8 cellular contexts compared by ENCODE assay signal in the genomic region with DNA sequence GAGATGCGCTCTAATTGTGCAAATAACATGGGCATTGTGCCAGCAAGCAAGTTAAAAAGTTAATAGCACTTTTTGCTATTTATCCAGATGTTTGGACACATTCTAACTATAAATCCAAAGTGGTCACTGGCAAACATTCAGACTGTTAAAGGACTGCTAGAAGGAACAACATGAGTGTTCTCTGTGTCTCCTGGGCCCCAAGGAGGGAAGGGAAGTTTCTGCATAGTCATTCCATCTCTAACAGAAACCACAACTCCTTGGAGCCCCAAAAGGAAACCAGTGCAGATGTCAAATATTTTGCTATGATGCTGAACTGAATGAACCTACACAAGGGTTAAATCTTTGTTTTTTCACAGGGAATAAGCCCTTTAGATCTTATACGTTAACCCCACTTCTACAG.
A peak's percentile ranks its signal among the peaks of the same experiment; 100 is the strongest.
DNase-seq lines count a peak whose midpoint lies in the region; ATAC-seq, FAIRE-seq and TF ChIP-seq lines count a peak whose summit lies in the region.

No MANE protein-coding gene starts in this region.

- BruUV-seq in K562 (replicated peaks; lab: Mats Ljungman, UMichigan), result no TSS peak

- H2AFZ ChIP-seq in K562 (ENCODE audit: low read depth, low read length), result no peak overlapping the region

- peak overlapping the region in 4 of 7 donors; percentile 24 to 79 (median 74) for H3K27ac Mint-ChIP-seq in CD14-positive monocyte
- no peak overlapping the region for H3K27ac Mint-ChIP-seq in activated CD8-positive, alpha-beta T cell treated with anti-CD3 and anti-CD28 coated beads, Interleukin-2, amount 10 ng/mL, durations not matched to agents 7 days and 5 days

- H3K9ac ChIP-seq in K562 (ENCODE audit: insufficient read depth in 1 of 2, low read depth in 2 of 2, low read length in 2 of 2), result no peak overlapping the region

- intact Hi-C loops in CD14-positive monocyte (cut with micrococcal nuclease) (no loop called here), K562 (cut with micrococcal nuclease) (no loop called here)

- no peaks in the 10 kb centered on the region for H3K9me3 ChIP-seq in K562 (replicated peaks; ENCODE audit: control insufficient read depth, insufficient read depth, low read depth, low read length)

- CTCF ChIA-PET in K562 (lab: Yijun Ruan, JAX; ENCODE audit: low intra/inter-chr PET ratio), result no interaction called here
- CTCF ChIA-PET in activated CD8-positive, alpha-beta T cell treated with anti-CD3 and anti-CD28 coated beads, Interleukin-2, amount 10 ng/mL, durations not matched to agents 7 days and 5 days (lab: Charles Lee), result no interaction called here

- peak overlapping the region in 1 of 2 donors; percentile 4 for H3K4me3 Mint-ChIP-seq in CD14-positive monocyte
- H3K4me3 Mint-ChIP-seq in activated CD8-positive, alpha-beta T cell treated with anti-CD3 and anti-CD28 coated beads, Interleukin-2, amount 10 ng/mL, durations not matched to agents 7 days and 5 days, result no peak overlapping the region

- 31% methylated on average over 2 of the region's 2 CpGs for WGBS in K562 (ENCODE audit: insufficient coverage, low coverage, missing lambda C conversion rate)

- peaks cover 0 to 5% (median 2%) of the 10 kb centered on the region in 7 donors for H3K9me3 Mint-ChIP-seq in CD14-positive monocyte
- H3K9me3 Mint-ChIP-seq in activated CD8-positive, alpha-beta T cell treated with anti-CD3 and anti-CD28 coated beads, Interleukin-2, amount 10 ng/mL, durations not matched to agents 7 days and 5 days (ENCODE audit: insufficient read depth), result no peaks in the 10 kb centered on the region

- TF ChIP-seq POLR2A in K562 (conservative IDR thresholded peaks at IDR 0.05), result no peak

- peaks cover 47% of the 10 kb centered on the region for H3K4me1 Mint-ChIP-seq in CD14-positive monocyte
- peaks cover 20% of the 10 kb centered on the region for H3K4me1 Mint-ChIP-seq in activated CD8-positive, alpha-beta T cell treated with anti-CD3 and anti-CD28 coated beads, Interleukin-2, amount 10 ng/mL, durations not matched to agents 7 days and 5 days (ENCODE audit: low read depth)

- peaks cover 0 to 1% (median 0%) of the 10 kb centered on the region in 3 donors for H3K27me3 Mint-ChIP-seq in CD14-positive monocyte (ENCODE audit: low read depth in 3 of 3)
- no peaks in the 10 kb centered on the region for H3K27me3 Mint-ChIP-seq in activated CD8-positive, alpha-beta T cell treated with anti-CD3 and anti-CD28 coated beads, Interleukin-2, amount 10 ng/mL, durations not matched to agents 7 days and 5 days (ENCODE audit: low read depth)

- POLR2A ChIA-PET in K562 (lab: Yijun Ruan, JAX), result no interaction called here
- POLR2A ChIA-PET in activated CD8-positive, alpha-beta T cell treated with anti-CD3 and anti-CD28 coated beads, Interleukin-2, amount 10 ng/mL, durations not matched to agents 7 days and 5 days (lab: Charles Lee), result no interaction called here

- TF ChIP-seq RAD21 in K562 (CRISPR knock-in tag; conservative IDR thresholded peaks at IDR 0.05 in 1 of 2, IDR thresholded peaks at IDR 0.05 in 1 of 2), result 0 out of 4 replicates have a peak, but pooled peaks of 1 of the 2 experiments have one; percentile 8

- no peaks in the 10 kb centered on the region for H3K27me3 ChIP-seq in K562 (ENCODE audit: control insufficient read depth in 2 of 2, insufficient read depth in 2 of 2, low read length in 2 of 2)

- TF ChIP-seq CTCF in CD14-positive monocyte (IDR thresholded peaks at IDR 0.05), result no peak
- no peak for TF ChIP-seq CTCF in K562 (IDR thresholded peaks at IDR 0.05 in 2 of 3, conservative IDR thresholded peaks at IDR 0.05 in 1 of 3; ENCODE audit: insufficient read depth in 2 of 3, low read depth in 1 of 3, low read length in 3 of 3)

- no peaks in the 10 kb centered on the region for H4K20me1 ChIP-seq in K562 (replicated peaks; ENCODE audit: control insufficient read depth, insufficient read depth, low read length)

- H3K79me2 ChIP-seq in K562 (ENCODE audit: control insufficient read depth, insufficient read depth, low read length), result no peaks in the 10 kb centered on the region

- H3K4me3 ChIP-seq in K562, result no peak overlapping the region

- H3K9me1 ChIP-seq in K562 (ENCODE audit: control insufficient read depth, insufficient read depth, low read length), result no peaks in the 10 kb centered on the region

- FAIRE-seq in K562 (lab: Jason Lieb, UNC), result no peak

- H3K36me3 ChIP-seq in K562 (ENCODE audit: control insufficient read depth, insufficient read depth, low read length), result no peaks in the 10 kb centered on the region

- no peaks in the 10 kb centered on the region for H3K36me3 Mint-ChIP-seq in CD14-positive monocyte
- peaks cover 4% of the 10 kb centered on the region for H3K36me3 Mint-ChIP-seq in activated CD8-positive, alpha-beta T cell treated with anti-CD3 and anti-CD28 coated beads, Interleukin-2, amount 10 ng/mL, durations not matched to agents 7 days and 5 days (ENCODE audit: low read depth)

- H3K27ac ChIP-seq in K562 (ENCODE audit: extremely low read depth, low read depth, low read length), result no peak overlapping the region

- ATAC-seq in GM19467 (IDR thresholded peaks at IDR 0.05; ENCODE audit: unreplicated experiment), result peak; percentile 44
- ATAC-seq in HG03196 (IDR thresholded peaks at IDR 0.05; ENCODE audit: unreplicated experiment), result peak; percentile 47
- ATAC-seq in K562, result peak; percentile 80
- no peak for ATAC-seq in activated CD8-positive, alpha-beta T cell treated with anti-CD3 and anti-CD28 coated beads, Interleukin-2, amount 10 ng/mL, durations not matched to agents 7 days and 5 days

- no peak overlapping the region for H3K4me2 ChIP-seq in K562 (ENCODE audit: insufficient read depth, low read length)

- no peak for DNase-seq in CD14-positive monocyte (ENCODE audit: low spot score)
- peak in 2 of 4 experiments; percentile 14 to 26 for DNase-seq in K562 (ENCODE audit: extremely low read depth in 1 of 4, low spot score in 3 of 4)
- DNase-seq in NCI-H2171 (lab: John Stamatoyannopoulos, UW), result no peak
- DNase-seq in SIG-M5 (lab: John Stamatoyannopoulos, UW), result no peak
- no peak for DNase-seq in activated CD8-positive, alpha-beta T cell treated with anti-CD3 and anti-CD28 coated beads, Interleukin-2, amount 10 ng/mL, durations not matched to agents 7 days and 5 days
- no peak for DNase-seq in UCSD-AML1 (lab: John Stamatoyannopoulos, UW; ENCODE audit: unreplicated experiment)

- TF ChIP-seq EP300 in K562 (IDR thresholded peaks at IDR 0.05; ENCODE audit: low read length), result no peak

- in situ Hi-C loops in K562 (cut with MboI), result no loop called here

- H3K4me1 ChIP-seq in K562 (replicated peaks in 1 of 2; ENCODE audit: control insufficient read depth in 2 of 2, insufficient read depth in 2 of 2, low read length in 2 of 2), result no peaks in the 10 kb centered on the region; a peak in 1 of 5 replicates

TF ChIP-seq in K562, 482 proteins besides CTCF, POLR2A, EP300 and RAD21 (continues in another document):
- no peak for TF ChIP-seq ARHGAP35 (IDR thresholded peaks at IDR 0.05; ENCODE audit: partially characterized antibody)
- TF ChIP-seq, protein P1, sequence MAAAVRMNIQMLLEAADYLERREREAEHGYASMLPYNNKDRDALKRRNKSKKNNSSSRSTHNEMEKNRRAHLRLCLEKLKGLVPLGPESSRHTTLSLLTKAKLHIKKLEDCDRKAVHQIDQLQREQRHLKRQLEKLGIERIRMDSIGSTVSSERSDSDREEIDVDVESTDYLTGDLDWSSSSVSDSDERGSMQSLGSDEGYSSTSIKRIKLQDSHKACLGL (CRISPR knock-in tag; IDR thresholded peaks at IDR 0.05; ENCODE audit: borderline replicate concordance, poor library complexity, severe bottlenecking), result no peak
- no peak for TF ChIP-seq MYNN (IDR thresholded peaks at IDR 0.05)
- TF ChIP-seq MYNN (CRISPR knock-in tag; IDR thresholded peaks at IDR 0.05), result no peak
- no peak for TF ChIP-seq NCOA2 (IDR thresholded peaks at IDR 0.05; ENCODE audit: partially characterized antibody in 2 of 2)
- TF ChIP-seq, protein P2, sequence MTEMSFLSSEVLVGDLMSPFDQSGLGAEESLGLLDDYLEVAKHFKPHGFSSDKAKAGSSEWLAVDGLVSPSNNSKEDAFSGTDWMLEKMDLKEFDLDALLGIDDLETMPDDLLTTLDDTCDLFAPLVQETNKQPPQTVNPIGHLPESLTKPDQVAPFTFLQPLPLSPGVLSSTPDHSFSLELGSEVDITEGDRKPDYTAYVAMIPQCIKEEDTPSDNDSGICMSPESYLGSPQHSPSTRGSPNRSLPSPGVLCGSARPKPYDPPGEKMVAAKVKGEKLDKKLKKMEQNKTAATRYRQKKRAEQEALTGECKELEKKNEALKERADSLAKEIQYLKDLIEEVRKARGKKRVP (CRISPR knock-in tag; IDR thresholded peaks at IDR 0.05), result no peak
- TF ChIP-seq, protein P3, sequence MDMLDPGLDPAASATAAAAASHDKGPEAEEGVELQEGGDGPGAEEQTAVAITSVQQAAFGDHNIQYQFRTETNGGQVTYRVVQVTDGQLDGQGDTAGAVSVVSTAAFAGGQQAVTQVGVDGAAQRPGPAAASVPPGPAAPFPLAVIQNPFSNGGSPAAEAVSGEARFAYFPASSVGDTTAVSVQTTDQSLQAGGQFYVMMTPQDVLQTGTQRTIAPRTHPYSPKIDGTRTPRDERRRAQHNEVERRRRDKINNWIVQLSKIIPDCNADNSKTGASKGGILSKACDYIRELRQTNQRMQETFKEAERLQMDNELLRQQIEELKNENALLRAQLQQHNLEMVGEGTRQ (CRISPR knock-in tag; IDR thresholded peaks at IDR 0.05), result no peak
- TF ChIP-seq, protein P4, sequence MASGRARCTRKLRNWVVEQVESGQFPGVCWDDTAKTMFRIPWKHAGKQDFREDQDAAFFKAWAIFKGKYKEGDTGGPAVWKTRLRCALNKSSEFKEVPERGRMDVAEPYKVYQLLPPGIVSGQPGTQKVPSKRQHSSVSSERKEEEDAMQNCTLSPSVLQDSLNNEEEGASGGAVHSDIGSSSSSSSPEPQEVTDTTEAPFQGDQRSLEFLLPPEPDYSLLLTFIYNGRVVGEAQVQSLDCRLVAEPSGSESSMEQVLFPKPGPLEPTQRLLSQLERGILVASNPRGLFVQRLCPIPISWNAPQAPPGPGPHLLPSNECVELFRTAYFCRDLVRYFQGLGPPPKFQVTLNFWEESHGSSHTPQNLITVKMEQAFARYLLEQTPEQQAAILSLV (tag; IDR thresholded peaks at IDR 0.05), result no peak
- peak; percentile 65 for TF ChIP-seq ZNF316 (IDR thresholded peaks at IDR 0.05)
- TF ChIP-seq MAFK (IDR thresholded peaks at IDR 0.05; ENCODE audit: low read length), result peak; percentile 51; the same call in 1 of the 2 replicates
